16 cellular contexts compared by ENCODE assay signal in the genomic region with DNA sequence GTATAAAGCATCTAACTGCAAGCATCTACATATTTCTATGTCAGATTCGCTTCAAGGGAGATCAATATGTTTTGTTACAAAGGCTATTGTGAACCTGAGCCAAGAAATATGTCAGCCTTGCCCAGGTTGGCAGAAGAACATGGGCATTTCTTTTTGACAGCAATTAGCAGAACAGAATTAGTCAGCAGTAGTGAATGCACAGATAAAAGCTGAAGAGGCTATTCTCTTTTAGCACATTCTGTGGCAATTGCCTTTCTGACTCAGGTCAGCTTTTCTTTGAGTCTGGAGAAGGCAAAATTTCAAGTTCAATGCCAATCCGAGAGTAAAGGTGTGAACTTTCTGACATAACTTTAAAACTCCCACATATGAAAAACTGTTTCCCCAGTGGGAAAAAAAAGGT.
DNase-seq lines count a peak whose midpoint lies in the region; ATAC-seq and TF ChIP-seq lines count a peak whose summit lies in the region.
"Had no signal": no experiment of that assay in that cellular context is flagged by ENCODE, and none has a peak within 500 bp of the region (broad histone marks: within the 10 kb centered on the region; RNA-seq: fewer than 3 reads in every experiment).

No MANE protein-coding gene starts in this region.

- no peak overlapping the region for H3K27ac ChIP-seq in breast epithelium
- no peak overlapping the region for H3K27ac ChIP-seq in mammary epithelial cell (ENCODE audit: insufficient read depth, low read depth, low read length)
- H3K27ac ChIP-seq: BLaER1, HL-60 had no signal

- no peak for ATAC-seq in GM21825 (IDR thresholded peaks at IDR 0.05; ENCODE audit: unreplicated experiment)
- ATAC-seq: HCT116 had no signal

- no peaks in the 10 kb centered on the region for H3K79me2 ChIP-seq in mammary epithelial cell (ENCODE audit: insufficient read depth, low read length)

- no peak overlapping the region for H2AFZ ChIP-seq in mammary epithelial cell (ENCODE audit: low read depth, low read length)

- CTCF ChIA-PET in MCF 10A (lab: Yijun Ruan, JAX): interaction anchor here (2.5 kb wide), 1 partner anchor 72 kb away, joined by 13 read pairs; no protein-coding TSS in a partner anchor
- CTCF ChIA-PET in mammary epithelial cell (lab: Charles Lee; ENCODE audit: low non-redundant PET): no interaction called here

- H3K9me3 Mint-ChIP-seq in MCF 10A (ENCODE audit: unreplicated experiment): no peaks in the 10 kb centered on the region

- no peak for TF ChIP-seq CTCF in MCF 10A (IDR thresholded peaks at IDR 0.05; ENCODE audit: unreplicated experiment)
- no peak for TF ChIP-seq CTCF in breast epithelium (IDR thresholded peaks at IDR 0.05)
- no peak for TF ChIP-seq CTCF in mammary epithelial cell (conservative IDR thresholded peaks at IDR 0.05 in 1 of 2, IDR thresholded peaks at IDR 0.05 in 1 of 2; ENCODE audit: extremely low read depth in 1 of 2, insufficient read depth in 1 of 2, low read depth in 1 of 2, low read length in 2 of 2)

- no peak overlapping the region for H3K4me3 ChIP-seq in breast epithelium
- H3K4me3 ChIP-seq in mammary epithelial cell (replicated peaks in 1 of 3; ENCODE audit: insufficient read depth in 1 of 3, low read depth in 2 of 3, low read length in 3 of 3): no peak overlapping the region
- H3K4me3 ChIP-seq: BLaER1 had no signal

- H3K9me3 ChIP-seq in breast epithelium (no peaks in the 10 kb centered on the region), mammary epithelial cell (replicated peaks; ENCODE audit: insufficient read depth, low read length) (no peaks in the 10 kb centered on the region)
- H3K9me3 ChIP-seq: BLaER1, Caco-2 had no signal

- no peak overlapping the region for H3K27ac Mint-ChIP-seq in MCF 10A (ENCODE audit: low read depth, unreplicated experiment)
- H3K27ac Mint-ChIP-seq: CD8-positive, alpha-beta memory T cell had no signal

- no peaks in the 10 kb centered on the region for H3K36me3 ChIP-seq in breast epithelium
- no peaks in the 10 kb centered on the region for H3K36me3 ChIP-seq in mammary epithelial cell (ENCODE audit: insufficient read depth, low read length)
- H3K36me3 ChIP-seq: BLaER1 had no signal

- no peak overlapping the region for H3K9ac ChIP-seq in mammary epithelial cell (ENCODE audit: insufficient read depth, low read length)
- H3K9ac ChIP-seq: BLaER1 had no signal

- H3K4me1 Mint-ChIP-seq in MCF 10A (ENCODE audit: insufficient read depth, unreplicated experiment): no peaks in the 10 kb centered on the region
- H3K4me1 Mint-ChIP-seq: CD8-positive, alpha-beta memory T cell had no signal

- intact Hi-C loops in MCF 10A (cut with micrococcal nuclease) (no loop called here), breast epithelium (cut with DNase I; ENCODE audit: low total_unique reads) (no loop called here), mammary epithelial cell (cut with micrococcal nuclease) (no loop called here)

- H3K4me2 ChIP-seq in mammary epithelial cell (ENCODE audit: insufficient read depth, low read depth, low read length): no peak overlapping the region
- H3K4me2 ChIP-seq: BLaER1 had no signal

- BruUV-seq in MCF 10A (replicated peaks; lab: Mats Ljungman, UMichigan) (no TSS peak), mammary epithelial cell (replicated peaks; lab: Mats Ljungman, UMichigan) (no TSS peak)

- WGBS in mammary epithelial cell (ENCODE audit: low coverage, missing lambda C conversion rate): 23% methylated on average over 2 of the region's 2 CpGs

- no peak for TF ChIP-seq POLR2A in breast epithelium (IDR thresholded peaks at IDR 0.05)

- in situ Hi-C loops in mammary epithelial cell (cut with MboI; ENCODE audit: low sequenced_read_pairs in 2 of 2): no loop called here

- H3K36me3 Mint-ChIP-seq in MCF 10A (ENCODE audit: insufficient read depth, unreplicated experiment): no peaks in the 10 kb centered on the region
- H3K36me3 Mint-ChIP-seq: CD8-positive, alpha-beta memory T cell had no signal

- POLR2A ChIA-PET in MCF 10A (lab: Yijun Ruan, JAX): interaction anchor here (0.7 to 1.6 kb wide), 3 partner anchors 23 to 156 kb away, joined by 3 to 5 read pairs (median 4); no protein-coding TSS in a partner anchor

- H3K27me3 ChIP-seq in breast epithelium: no peaks in the 10 kb centered on the region
- H3K27me3 ChIP-seq in mammary epithelial cell (ENCODE audit: insufficient read depth, low read length): peaks cover 2% of the 10 kb centered on the region
- H3K27me3 ChIP-seq: BLaER1 had no signal

- no peaks in the 10 kb centered on the region for H4K20me1 ChIP-seq in mammary epithelial cell (ENCODE audit: insufficient read depth, low read length)
- H4K20me1 ChIP-seq: BLaER1 had no signal

- no peaks in the 10 kb centered on the region for H3K4me1 ChIP-seq in breast epithelium
- no peaks in the 10 kb centered on the region for H3K4me1 ChIP-seq in mammary epithelial cell (ENCODE audit: insufficient read depth, low read length)
- H3K4me1 ChIP-seq: BLaER1, Caco-2 had no signal

- no peak overlapping the region for H3K4me3 Mint-ChIP-seq in MCF 10A (ENCODE audit: unreplicated experiment)
- H3K4me3 Mint-ChIP-seq: CD8-positive, alpha-beta memory T cell had no signal

- dilution Hi-C loops in mammary epithelial cell (cut with HindIII; ENCODE audit: low sequenced_read_pairs): no loop called here

- H3K27me3 Mint-ChIP-seq in MCF 10A (ENCODE audit: insufficient read depth, unreplicated experiment): no peaks in the 10 kb centered on the region
- H3K27me3 Mint-ChIP-seq: CD8-positive, alpha-beta memory T cell had no signal

- DNase-seq in MCF 10A (ENCODE audit: unreplicated experiment): peak; percentile 49
- no peak for DNase-seq in breast epithelium (ENCODE audit: low spot score in 2 of 2)
- peak; percentile 48 for DNase-seq in mammary epithelial cell
- DNase-seq in mucosa of gallbladder (ENCODE audit: low spot score): peak; percentile 47
- no peak for DNase-seq in NAMALWA (ENCODE audit: low spot score)
- DNase-seq in NCI-H2081 (lab: John Stamatoyannopoulos, UW): no peak
- DNase-seq: 8988T; AML-193; Caco-2; CD8-positive, alpha-beta memory T cell; DND-41; GDM1 had no signal

Comparison
In these comparisons a context has a peak if more than half of its experiments do, and no peak if none do; other contexts are left out.
1. DNase-seq: peak in MCF 10A (single experiment), mammary epithelial cell (single experiment) and mucosa of gallbladder (single experiment); none in breast epithelium (0 of 2), NAMALWA (single experiment) and NCI-H2081 (0 of 2).